In the genomic region with DNA sequence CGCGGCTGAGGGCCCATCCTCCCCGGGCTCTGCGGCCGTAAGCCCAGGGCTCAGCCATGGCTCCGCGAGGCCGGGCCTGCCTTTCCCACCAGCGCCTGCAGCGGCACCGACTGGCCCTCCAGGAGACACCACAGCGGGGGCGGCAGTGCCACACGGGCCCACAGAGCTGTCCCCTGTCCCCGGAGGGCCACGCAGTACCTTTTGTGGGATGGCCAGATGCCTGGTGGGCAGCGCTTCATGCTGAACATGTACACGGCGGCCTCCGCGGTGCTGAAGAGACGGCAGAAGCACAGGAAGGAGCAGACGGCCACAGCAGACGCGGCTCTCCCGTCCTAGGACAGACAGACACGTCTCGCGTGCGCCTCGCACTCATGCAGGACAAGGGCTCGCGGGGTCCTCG, we compare ENCODE assay signal across 25 cellular contexts. TPM values are rescaled to one million over a fixed set of nuclear protein-coding genes. Genes with fewer than 3 reads are reported as not detected.
DNase-seq lines count a peak whose midpoint lies in the region; ATAC-seq, FAIRE-seq and TF ChIP-seq lines count a peak whose summit lies in the region.
"Had no signal": no experiment of that assay in that cellular context is flagged by ENCODE, and none has a peak within 500 bp of the region (broad histone marks: within the 10 kb centered on the region; RNA-seq: fewer than 3 reads in every experiment).

No MANE protein-coding gene starts in this region.

- H3K4me3 ChIP-seq in GM12878, result no peak overlapping the region
- H3K4me3 ChIP-seq: A549; BLaER1 treated with 17β-estradiol and CSF1 and Interleukin-3, amounts not matched to agents 10 nM and 100 nM; GM23248 had no signal

- no peak for TF ChIP-seq RAD21 in GM12878 (IDR thresholded peaks at IDR 0.05; ENCODE audit: insufficient read depth, low read depth, low read length)

- H3K9me3 ChIP-seq in GM12878 (replicated peaks; ENCODE audit: control insufficient read depth, insufficient read depth, low read length), result no peaks in the 10 kb centered on the region
- H3K9me3 ChIP-seq: A549; BE2C; BLaER1 treated with 17β-estradiol and CSF1 and Interleukin-3, amounts not matched to agents 10 nM and 100 nM had no signal

- SMC1A ChIA-PET in GM12878 (lab: Charles Lee; ENCODE audit: uncharacterized antibody, unreplicated experiment), result no interaction called here

- H2AFZ ChIP-seq in GM12878 (ENCODE audit: control insufficient read depth, low read depth, low read length), result no peak overlapping the region
- H2AFZ ChIP-seq: GM23248 had no signal

- H3K9ac ChIP-seq in GM12878 (ENCODE audit: control insufficient read depth, insufficient read depth, low read length), result no peak overlapping the region
- H3K9ac ChIP-seq: BLaER1 treated with 17β-estradiol and CSF1 and Interleukin-3, amounts not matched to agents 10 nM and 100 nM; GM23248 had no signal

- H3K27me3 ChIP-seq in GM12878 (replicated peaks in 1 of 2; ENCODE audit: control insufficient read depth in 2 of 2, insufficient read depth in 2 of 2, low read length in 1 of 2), result no peaks in the 10 kb centered on the region
- H3K27me3 ChIP-seq: BE2C; BLaER1 treated with 17β-estradiol and CSF1 and Interleukin-3, amounts not matched to agents 10 nM and 100 nM had no signal

- H3K36me3 ChIP-seq in GM12878 (ENCODE audit: control insufficient read depth in 2 of 2, insufficient read depth in 2 of 2, low read length in 1 of 2), result peaks cover 6 to 17% of the 10 kb centered on the region in 2 experiments; a peak in 3 of 4 replicates

- peaks cover 84% of the 10 kb centered on the region for H3K36me3 Mint-ChIP-seq in activated T-cell treated with anti-CD3 and anti-CD28 coated beads, Interleukin-2, amount 50 U/mL, for 24 hours (ENCODE audit: low read depth)
- H3K36me3 Mint-ChIP-seq in activated T-cell treated with anti-CD3 and anti-CD28 coated beads, Interleukin-2, amount 50 U/mL, for 72 hours (ENCODE audit: insufficient read depth in 2 of 2), result peaks cover 0 to 5% of the 10 kb centered on the region in 2 donors
- H3K36me3 Mint-ChIP-seq in stimulated activated effector memory CD8-positive, alpha-beta T cell treated with anti-CD3 and anti-CD28 coated beads, Interleukin-12 subunit alpha, Interleukin-12 subunit beta, amount 100 ng/mL, for 72 hours, result peaks cover 60% of the 10 kb centered on the region

- POLR2A ChIA-PET in GM12878 (lab: Charles Lee), result no interaction called here

- no peak for FAIRE-seq in GM12878 (lab: Jason Lieb, UNC)
- FAIRE-seq: A549, D721Med, GM12892, H1 had no signal

- no peak overlapping the region for H3K4me2 ChIP-seq in GM12878 (ENCODE audit: control insufficient read depth, insufficient read depth)
- H3K4me2 ChIP-seq: A549; BLaER1 treated with 17β-estradiol and CSF1 and Interleukin-3, amounts not matched to agents 10 nM and 100 nM had no signal

- peak overlapping the region; percentile 66 for H3K27ac Mint-ChIP-seq in activated T-cell treated with anti-CD3 and anti-CD28 coated beads, Interleukin-2, amount 50 U/mL, for 24 hours
- H3K27ac Mint-ChIP-seq in activated T-cell treated with anti-CD3 and anti-CD28 coated beads, Interleukin-2, amount 50 U/mL, for 72 hours, result no peak overlapping the region
- peak overlapping the region; percentile 95 for H3K27ac Mint-ChIP-seq in stimulated activated effector memory CD8-positive, alpha-beta T cell treated with anti-CD3 and anti-CD28 coated beads, Interleukin-12 subunit alpha, Interleukin-12 subunit beta, amount 100 ng/mL, for 72 hours
- H3K27ac Mint-ChIP-seq: CD4-positive, alpha-beta T cell had no signal

- H4K20me1 ChIP-seq in GM12878 (ENCODE audit: control insufficient read depth, insufficient read depth), result no peaks in the 10 kb centered on the region

- no peaks in the 10 kb centered on the region for H3K79me2 ChIP-seq in GM12878 (ENCODE audit: control insufficient read depth, insufficient read depth, low read length)

- H3K4me1 Mint-ChIP-seq in activated T-cell treated with anti-CD3 and anti-CD28 coated beads, Interleukin-2, amount 50 U/mL, for 24 hours (ENCODE audit: low read depth), result peaks cover 31% of the 10 kb centered on the region
- peaks cover 29% of the 10 kb centered on the region for H3K4me1 Mint-ChIP-seq in activated T-cell treated with anti-CD3 and anti-CD28 coated beads, Interleukin-2, amount 50 U/mL, for 72 hours (ENCODE audit: low read depth)
- peaks cover 29% of the 10 kb centered on the region for H3K4me1 Mint-ChIP-seq in stimulated activated effector memory CD8-positive, alpha-beta T cell treated with anti-CD3 and anti-CD28 coated beads, Interleukin-12 subunit alpha, Interleukin-12 subunit beta, amount 100 ng/mL, for 72 hours
- H3K4me1 Mint-ChIP-seq: CD14-positive monocyte had no signal

- RAD21 ChIA-PET in GM12878 (lab: Charles Lee; ENCODE audit: unreplicated experiment), result no interaction called here

- no peak for ATAC-seq in activated T-cell treated with anti-CD3 and anti-CD28 coated beads, Interleukin-2, amount 50 U/mL, for 72 hours (replicated peaks in 1 of 2)
- ATAC-seq in GM12878, result no peak
- ATAC-seq in stimulated activated effector memory CD8-positive, alpha-beta T cell treated with anti-CD3 and anti-CD28 coated beads, Interleukin-12 subunit alpha, Interleukin-12 subunit beta, amount 100 ng/mL, for 72 hours, result no peak
- ATAC-seq: A549 had no signal

- no peaks in the 10 kb centered on the region for H3K27me3 Mint-ChIP-seq in activated T-cell treated with anti-CD3 and anti-CD28 coated beads, Interleukin-2, amount 50 U/mL, for 24 hours
- H3K27me3 Mint-ChIP-seq in activated T-cell treated with anti-CD3 and anti-CD28 coated beads, Interleukin-2, amount 50 U/mL, for 72 hours (ENCODE audit: low read depth), result no peaks in the 10 kb centered on the region
- H3K27me3 Mint-ChIP-seq: CD4-positive, alpha-beta T cell had no signal

- no peak overlapping the region for H3K27ac ChIP-seq in GM12878 (ENCODE audit: control insufficient read depth, insufficient read depth)
- H3K27ac ChIP-seq: A549; BLaER1 treated with 17β-estradiol and CSF1 and Interleukin-3, amounts not matched to agents 10 nM and 100 nM; GM23248 had no signal

- peak; percentile 30; the same call in 1 of the 2 replicates for TF ChIP-seq POLR2A in GM12878 (IDR thresholded peaks at IDR 0.05; ENCODE audit: low read depth, low read length)

- no peak for DNase-seq in activated T-cell treated with anti-CD3 and anti-CD28 coated beads, Interleukin-2, amount 50 U/mL, for 24 hours
- DNase-seq in activated T-cell treated with anti-CD3 and anti-CD28 coated beads, Interleukin-2, amount 50 U/mL, for 72 hours, result no peak
- DNase-seq in GM12878 (ENCODE audit: low read depth, low spot score) (no peak), DMS153 treated with DMSO at 0.1 percent for 48 hours (lab: John Stamatoyannopoulos, UW; ENCODE audit: unreplicated experiment) (no peak)
- no peak for DNase-seq in stimulated activated effector memory CD8-positive, alpha-beta T cell treated with anti-CD3 and anti-CD28 coated beads, Interleukin-12 subunit alpha, Interleukin-12 subunit beta, amount 100 ng/mL, for 72 hours (ENCODE audit: low spot score in 2 of 2)
- DNase-seq: 8988T; ACHN; AML-193; BE2C; CD4-positive, alpha-beta T cell; CD8-positive, alpha-beta memory T cell; DMS 273 treated with DMSO at 0.1 percent for 48 hours; DMS53; DMS79 treated with DMSO at 0.1 percent for 48 hours; GF-D8; GM23248; H7; HCEC 1CT had no signal

- H3K4me1 ChIP-seq in GM12878 (ENCODE audit: control insufficient read depth, insufficient read depth, low read length), result peaks cover 13% of the 10 kb centered on the region
- H3K4me1 ChIP-seq: A549; BE2C; BLaER1 treated with 17β-estradiol and CSF1 and Interleukin-3, amounts not matched to agents 10 nM and 100 nM had no signal

- TF ChIP-seq CTCF in GM12878 (IDR thresholded peaks at IDR 0.05 in 2 of 3, conservative IDR thresholded peaks at IDR 0.05 in 1 of 3; ENCODE audit: control insufficient read depth in 2 of 3, extremely low read depth in 1 of 3, insufficient read depth in 1 of 3, low read depth in 3 of 3, low read length in 3 of 3), result no peak

- intact Hi-C loops in GM12878 (cut with micrococcal nuclease; ENCODE audit: unreplicated experiment), result no loop called here

- CTCF ChIA-PET in GM12878 (lab: Yijun Ruan, JAX), result no interaction called here

- BruUV-seq in GM12878 (replicated peaks; lab: Mats Ljungman, UMichigan), result no TSS peak

- no peaks in the 10 kb centered on the region for H3K9me3 Mint-ChIP-seq in activated T-cell treated with anti-CD3 and anti-CD28 coated beads, Interleukin-2, amount 50 U/mL, for 24 hours
- no peaks in the 10 kb centered on the region for H3K9me3 Mint-ChIP-seq in activated T-cell treated with anti-CD3 and anti-CD28 coated beads, Interleukin-2, amount 50 U/mL, for 72 hours
- H3K9me3 Mint-ChIP-seq in stimulated activated effector memory CD8-positive, alpha-beta T cell treated with anti-CD3 and anti-CD28 coated beads, Interleukin-12 subunit alpha, Interleukin-12 subunit beta, amount 100 ng/mL, for 72 hours, result no peaks in the 10 kb centered on the region
- H3K9me3 Mint-ChIP-seq: CD14-positive monocyte; CD4-positive, alpha-beta T cell; CD8-positive, alpha-beta memory T cell had no signal

- H3K4me3 Mint-ChIP-seq in activated T-cell treated with anti-CD3 and anti-CD28 coated beads, Interleukin-2, amount 50 U/mL, for 24 hours, result no peak overlapping the region
- no peak overlapping the region for H3K4me3 Mint-ChIP-seq in activated T-cell treated with anti-CD3 and anti-CD28 coated beads, Interleukin-2, amount 50 U/mL, for 72 hours
- no peak overlapping the region for H3K4me3 Mint-ChIP-seq in stimulated activated effector memory CD8-positive, alpha-beta T cell treated with anti-CD3 and anti-CD28 coated beads, Interleukin-12 subunit alpha, Interleukin-12 subunit beta, amount 100 ng/mL, for 72 hours
- H3K4me3 Mint-ChIP-seq: CD14-positive monocyte; CD4-positive, alpha-beta T cell had no signal

- TF ChIP-seq EP300 in GM12878 (IDR thresholded peaks at IDR 0.05; ENCODE audit: borderline replicate concordance in 1 of 2, control insufficient read depth in 1 of 2, low read depth in 2 of 2, low read length in 2 of 2), result no peak

- 91% methylated on average over 32 of the region's 34 CpGs for WGBS in GM12878 (ENCODE audit: insufficient coverage, insufficient replicate concordance, low lambda C conversion rate, missing lambda C conversion rate)

- in situ Hi-C loops in GM12878 (cut with MboI), result no loop called here

RNA-seq across cellular contexts. Expression of a gene that starts 50.4 kb away (rescaled TPM):
- total RNA-seq in activated T-cell treated with anti-CD3 and anti-CD28 coated beads, Interleukin-2, amount 50 U/mL, for 72 hours, result 100 to 1,000 TPM; 136 to 140 TPM
- total RNA-seq in GM12878 (2013; cell fraction: nucleolus; rRNA removed), result 353 and 398 TPM in 2 replicates
- total RNA-seq in GM12878 (2014; rRNA removed), result 84.3 and 96.9 TPM in 2 replicates
- total RNA-seq in GM12878 (2014; rRNA removed; fragmentation: Illumina TruSeq; extraction: Trizol), result 18.4 and 22.5 TPM in 2 replicates
- 114 and 127 TPM in 2 replicates for total RNA-seq in GM12878 (2021)
- 15.7 TPM for polyA plus RNA-seq in GM12878 (2011; ENCODE audit: low read depth)
- polyA plus RNA-seq in GM12878 (2011; rRNA removed), result 20.8 and 36.6 TPM in 2 replicates
- 34.7 and 47.1 TPM in 2 replicates for polyA plus RNA-seq in GM12878 (2011; cell fraction: cytosol; rRNA removed)
- polyA plus RNA-seq in GM12878 (2011; cell fraction: nucleus; rRNA removed), result 193 and 259 TPM in 2 replicates
- polyA plus RNA-seq in GM12878 (2012), result 54.3 and 64.5 TPM in 2 replicates
- 9.3 and 20.2 TPM in 2 replicates for polyA plus RNA-seq in GM12878 (2014; fragmentation: Illumina TruSeq; extraction: Trizol)
- 1 to 10 TPM in 1 of 2 experiments, under 1 TPM in 1; 0.82 to 5.7 TPM for polyA plus RNA-seq in GM12878 (2014; fragmentation: Nextera tagmentation; extraction: Ambion mirVana)
- polyA plus RNA-seq in GM12878 (2014; rRNA removed), result 87.6 and 109 TPM in 2 replicates
- polyA plus RNA-seq in GM12878 (2016; fragmentation: Nextera tagmentation; extraction: Ambion mirVana), result 10 to 100 TPM; 71.0 to 73.6 TPM
- 83.6 and 214 TPM in 2 replicates for polyA minus RNA-seq in GM12878 (2011; rRNA and poly(A)+ RNA removed)
- polyA minus RNA-seq in GM12878 (2011; cell fraction: cytosol; rRNA and poly(A)+ RNA removed), result 29.3 and 36.4 TPM in 2 replicates
- 79.4 and 142 TPM in 2 replicates for polyA minus RNA-seq in GM12878 (2011; cell fraction: nucleus; rRNA and poly(A)+ RNA removed)

RNA-seq across cellular contexts. Expression of a gene that starts 50.6 kb away (rescaled TPM):
- 10 to 100 TPM; 21.0 to 22.0 TPM for total RNA-seq in activated T-cell treated with anti-CD3 and anti-CD28 coated beads, Interleukin-2, amount 50 U/mL, for 72 hours
- 41.5 and 43.7 TPM in 2 replicates for total RNA-seq in GM12878 (2013; cell fraction: nucleolus; rRNA removed)
- total RNA-seq in GM12878 (2014; rRNA removed) (26.1 and 31.8 TPM in 2 replicates), GM12878 (2014; rRNA removed; fragmentation: Illumina TruSeq; extraction: Trizol) (11.1 and 12.4 TPM in 2 replicates), GM12878 (2021) (21.8 and 26.0 TPM in 2 replicates)
- polyA plus RNA-seq in GM12878 (2011; ENCODE audit: low read depth), result 29.5 TPM
- polyA plus RNA-seq in GM12878 (2011; rRNA removed) (9.5 and 19.2 TPM in 2 replicates), GM12878 (2014; fragmentation: Illumina TruSeq; extraction: Trizol) (3.8 and 10.0 TPM in 2 replicates), GM12878 (2014; fragmentation: Nextera tagmentation; extraction: Ambion mirVana) (under 1 TPM; 0.11 to 0.22 TPM), GM12878 (2014; rRNA removed) (39.5 and 53.5 TPM in 2 replicates), GM12878 (2016; fragmentation: Nextera tagmentation; extraction: Ambion mirVana) (10 to 100 TPM; 25.4 to 31.5 TPM)
- polyA plus RNA-seq in GM12878 (2011; cell fraction: cytosol; rRNA removed), result 36.8 and 40.3 TPM in 2 replicates
- 218 and 219 TPM in 2 replicates for polyA plus RNA-seq in GM12878 (2011; cell fraction: nucleus; rRNA removed)
- 23.1 and 26.7 TPM in 2 replicates for polyA plus RNA-seq in GM12878 (2012)
- 12.2 and 16.1 TPM in 2 replicates for polyA minus RNA-seq in GM12878 (2011; rRNA and poly(A)+ RNA removed)
- 6.5 and 9.0 TPM in 2 replicates for polyA minus RNA-seq in GM12878 (2011; cell fraction: cytosol; rRNA and poly(A)+ RNA removed)
- polyA minus RNA-seq in GM12878 (2011; cell fraction: nucleus; rRNA and poly(A)+ RNA removed), result 21.6 and 32.9 TPM in 2 replicates

RNA-seq across cellular contexts. Expression of a gene that starts 55.8 kb away (rescaled TPM):
- 1 to 10 TPM; 1.3 to 1.9 TPM for total RNA-seq in activated T-cell treated with anti-CD3 and anti-CD28 coated beads, Interleukin-2, amount 50 U/mL, for 72 hours
- total RNA-seq in GM12878 (2013; cell fraction: nucleolus; rRNA removed), result 0.25 TPM in 1 of 2 replicates, not detected in the other
- total RNA-seq in GM12878 (2014; rRNA removed), result 0.16 TPM in 1 of 2 replicates, not detected in the other
- 0.09 TPM in 1 of 2 replicates, not detected in the other for total RNA-seq in GM12878 (2014; rRNA removed; fragmentation: Illumina TruSeq; extraction: Trizol)
- 1.2 and 2.2 TPM in 2 replicates for total RNA-seq in GM12878 (2021)
- polyA plus RNA-seq in GM12878 (2011; ENCODE audit: low read depth), result 0.10 TPM
- polyA plus RNA-seq in GM12878 (2011; rRNA removed), result not detected in 2 replicates
- 0.06 TPM in 1 of 2 replicates, not detected in the other for polyA plus RNA-seq in GM12878 (2011; cell fraction: cytosol; rRNA removed)
- 0.12 and 0.46 TPM in 2 replicates for polyA plus RNA-seq in GM12878 (2011; cell fraction: nucleus; rRNA removed)
- polyA plus RNA-seq in GM12878 (2012), result 0.88 and 2.1 TPM in 2 replicates
- 0.04 TPM in 1 of 2 replicates, not detected in the other for polyA plus RNA-seq in GM12878 (2014; fragmentation: Illumina TruSeq; extraction: Trizol)
- polyA plus RNA-seq in GM12878 (2014; fragmentation: Nextera tagmentation; extraction: Ambion mirVana), result not detected
- polyA plus RNA-seq in GM12878 (2014; rRNA removed), result 0.28 and 0.57 TPM in 2 replicates
- under 1 TPM in 1 of 2 experiments, not detected in 1; 0.13 TPM for polyA plus RNA-seq in GM12878 (2016; fragmentation: Nextera tagmentation; extraction: Ambion mirVana)
- not detected in 2 replicates for polyA minus RNA-seq in GM12878 (2011; rRNA and poly(A)+ RNA removed)
- not detected in 2 replicates for polyA minus RNA-seq in GM12878 (2011; cell fraction: cytosol; rRNA and poly(A)+ RNA removed)
- not detected in 2 replicates for polyA minus RNA-seq in GM12878 (2011; cell fraction: nucleus; rRNA and poly(A)+ RNA removed)
- total RNA-seq: Daoy, GM23248 had no signal
- polyA plus RNA-seq: CD14-positive monocyte; CD8-positive, alpha-beta memory T cell; GM23248 had no signal
